ENCODE assay signal across 12 cellular contexts in the genomic region with DNA sequence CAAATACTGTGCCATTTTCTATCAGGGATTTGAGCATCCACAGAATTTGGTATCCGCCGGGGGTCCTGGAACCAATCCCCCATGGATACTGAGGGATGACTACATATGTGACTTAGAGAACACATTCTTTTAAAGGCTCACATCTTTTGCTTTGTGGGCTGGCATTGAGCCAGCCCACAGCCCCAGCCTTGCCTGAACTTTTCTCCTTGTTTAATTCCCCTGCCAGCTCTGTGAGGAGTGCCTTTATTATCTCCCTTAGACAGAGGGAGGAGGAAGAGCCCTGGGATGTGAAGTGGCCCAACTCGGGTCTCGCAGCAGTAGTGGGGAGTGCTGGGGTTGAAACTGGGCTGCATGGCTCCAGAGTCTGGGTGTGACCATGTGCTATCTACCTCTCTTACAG. TPM values are rescaled to one million over a fixed set of nuclear protein-coding genes. Genes with fewer than 3 reads are reported as not detected.
A peak's percentile ranks its signal among the peaks of the same experiment; 100 is the strongest.
DNase-seq lines count a peak whose midpoint lies in the region; ATAC-seq and TF ChIP-seq lines count a peak whose summit lies in the region.
"Had no signal": no experiment of that assay in that cellular context is flagged by ENCODE, and none has a peak within 500 bp of the region (broad histone marks: within the 10 kb centered on the region; RNA-seq: fewer than 3 reads in every experiment).

No MANE protein-coding gene starts in this region.

- no peaks in the 10 kb centered on the region for H3K36me3 ChIP-seq in PC-9 (ENCODE audit: low read depth)
- peaks cover 0 to 3% (median 0%) of the 10 kb centered on the region in 5 donors for H3K36me3 ChIP-seq in subcutaneous abdominal adipose tissue (ENCODE audit: control insufficient read depth in 5 of 5, insufficient read depth in 5 of 5, low read length in 5 of 5)

- H3K27ac ChIP-seq in PC-9: 0 out of 2 replicates have a peak overlapping the region, but pooled peaks have one; percentile 18
- peak overlapping the region; percentile 64 for H3K27ac ChIP-seq in subcutaneous abdominal adipose tissue (ENCODE audit: low read depth, low read length)
- H3K27ac ChIP-seq: epithelial cell of prostate had no signal

- peaks cover 96% of the 10 kb centered on the region for H3K4me1 Mint-ChIP-seq in activated T-cell treated with anti-CD3 and anti-CD28 coated beads, Interleukin-2, amount 50 U/mL, for 24 hours (ENCODE audit: low read depth)
- peaks cover 73 to 88% of the 10 kb centered on the region in 2 donors for H3K4me1 Mint-ChIP-seq in effector memory CD8-positive, alpha-beta T cell (ENCODE audit: low read depth in 2 of 2)

- TF ChIP-seq CTCF in PC-9 (conservative IDR thresholded peaks at IDR 0.05): no peak

- H3K27me3 ChIP-seq in PC-9 (ENCODE audit: insufficient read depth, low read depth) (no peaks in the 10 kb centered on the region), subcutaneous abdominal adipose tissue (ENCODE audit: control insufficient read depth in 5 of 5, insufficient read depth in 4 of 5, low read length in 5 of 5) (no peaks in the 10 kb centered on the region)

- H3K27me3 Mint-ChIP-seq in activated T-cell treated with anti-CD3 and anti-CD28 coated beads, Interleukin-2, amount 50 U/mL, for 24 hours: no peaks in the 10 kb centered on the region
- H3K27me3 Mint-ChIP-seq in effector memory CD8-positive, alpha-beta T cell: no peaks in the 10 kb centered on the region
- H3K27me3 Mint-ChIP-seq: activated B cell treated with CpG ODN at 0.5 μM for 24 hours had no signal

- CTCF ChIA-PET in PC-9 (lab: Charles Lee): no interaction called here

- POLR2A ChIA-PET in PC-9 (lab: Charles Lee; ENCODE audit: unreplicated experiment): no interaction called here

- ATAC-seq in effector memory CD8-positive, alpha-beta T cell (replicated peaks): no peak
- ATAC-seq in GM18511 (IDR thresholded peaks at IDR 0.05; ENCODE audit: unreplicated experiment): no peak

- H3K4me2 ChIP-seq in PC-9: no peak overlapping the region

- H3K27ac Mint-ChIP-seq in activated T-cell treated with anti-CD3 and anti-CD28 coated beads, Interleukin-2, amount 50 U/mL, for 24 hours: peak overlapping the region; percentile 96
- H3K27ac Mint-ChIP-seq in effector memory CD8-positive, alpha-beta T cell: peak overlapping the region; percentile 67 to 75

- intact Hi-C loops in PC-9 (cut with micrococcal nuclease; ENCODE audit: unreplicated experiment): loop anchor here (2.0 to 10.0 kb wide), 2 partner anchors 55 to 93 kb away; no protein-coding TSS in a partner anchor

- no peaks in the 10 kb centered on the region for H4K20me1 ChIP-seq in PC-9 (ENCODE audit: insufficient read depth)

- H3K4me3 ChIP-seq in PC-9 (no peak overlapping the region), subcutaneous abdominal adipose tissue (ENCODE audit: low read depth in 1 of 5, low read length in 5 of 5) (no peak overlapping the region)

- H3F3A ChIP-seq in PC-9 (ENCODE audit: insufficient read depth, low read depth): peaks cover 12% of the 10 kb centered on the region

- no peaks in the 10 kb centered on the region for H3K9me3 ChIP-seq in PC-9 (ENCODE audit: insufficient read depth, low read depth)
- no peaks in the 10 kb centered on the region for H3K9me3 ChIP-seq in subcutaneous abdominal adipose tissue (ENCODE audit: control insufficient read depth in 5 of 5, low read length in 5 of 5)

- H3K36me3 Mint-ChIP-seq in activated T-cell treated with anti-CD3 and anti-CD28 coated beads, Interleukin-2, amount 50 U/mL, for 24 hours (ENCODE audit: low read depth): peaks cover 61% of the 10 kb centered on the region
- peaks cover 69% of the 10 kb centered on the region for H3K36me3 Mint-ChIP-seq in effector memory CD8-positive, alpha-beta T cell (ENCODE audit: insufficient read depth)

- H3K9ac ChIP-seq in subcutaneous abdominal adipose tissue (ENCODE audit: low read length in 5 of 5): no peak overlapping the region

- H3K9me2 ChIP-seq in PC-9 (ENCODE audit: insufficient read depth): no peaks in the 10 kb centered on the region

- H3K4me3 Mint-ChIP-seq in activated T-cell treated with anti-CD3 and anti-CD28 coated beads, Interleukin-2, amount 50 U/mL, for 24 hours: peak overlapping the region; percentile 40
- peak overlapping the region; percentile 42 to 100 for H3K4me3 Mint-ChIP-seq in effector memory CD8-positive, alpha-beta T cell

- no peak for DNase-seq in activated T-cell treated with anti-CD3 and anti-CD28 coated beads, Interleukin-2, amount 50 U/mL, for 24 hours
- DNase-seq in activated T-cell treated with anti-CD3 and anti-CD28 coated beads, Interleukin-2, amount 50 U/mL, for 48 hours: no peak
- DNase-seq in PC-9 (no peak), DMS153 treated with DMSO at 0.1 percent for 48 hours (lab: John Stamatoyannopoulos, UW; ENCODE audit: unreplicated experiment) (no peak), SHP77 treated with DMSO at 0.1 percent for 48 hours (lab: John Stamatoyannopoulos, UW) (no peak)
- no peak for DNase-seq in effector memory CD8-positive, alpha-beta T cell
- DNase-seq: activated B cell treated with CpG ODN at 0.5 μM for 24 hours, anterior cingulate cortex, NCI-H2081 had no signal

- peaks cover 47% of the 10 kb centered on the region for H3K4me1 ChIP-seq in PC-9 (replicated peaks; ENCODE audit: insufficient read depth)
- H3K4me1 ChIP-seq in subcutaneous abdominal adipose tissue (ENCODE audit: control insufficient read depth in 5 of 5, insufficient read depth in 5 of 5, low read length in 5 of 5): peaks cover 2 to 65% (median 43%) of the 10 kb centered on the region in 5 donors

- peaks cover 38% of the 10 kb centered on the region for H3K79me2 ChIP-seq in PC-9 (ENCODE audit: low read depth)

- H2AFZ ChIP-seq in PC-9: no peak overlapping the region

- no peaks in the 10 kb centered on the region for H3K9me3 Mint-ChIP-seq in activated T-cell treated with anti-CD3 and anti-CD28 coated beads, Interleukin-2, amount 50 U/mL, for 24 hours
- H3K9me3 Mint-ChIP-seq in effector memory CD8-positive, alpha-beta T cell: no peaks in the 10 kb centered on the region
- H3K9me3 Mint-ChIP-seq: activated B cell treated with CpG ODN at 0.5 μM for 24 hours had no signal

- no TSS peak for BruUV-seq in PC-9 (replicated peaks; lab: Mats Ljungman, UMichigan)

RNA-seq across cellular contexts. Expression of gene TTC39C, which starts 7.6 kb away (rescaled TPM):
- total RNA-seq in PC-9 (2021): 13.0 and 15.3 TPM in 2 replicates
